In genomic region chr9:112757300-112757883, GRCh38 we compare ENCODE assay signal across 2 cellular contexts.
TF ChIP-seq lines count a peak whose summit lies in the region.

No MANE protein-coding gene starts in this region.

TF ChIP-seq in IMR-90, 13 proteins besides CTCF, POLR2A, EP300 and RAD21:
- TF ChIP-seq RCOR1 (IDR thresholded peaks at IDR 0.05; ENCODE audit: insufficient replicate concordance, low read length): no peak

TF ChIP-seq in SK-N-SH treated with all-trans-retinoic acid at 6 μM for 48 hours, 23 proteins besides CTCF, POLR2A, EP300 and RAD21 (continued from another document):
- TF ChIP-seq PATZ1 (CRISPR knock-in tag; IDR thresholded peaks at IDR 0.05; ENCODE audit: borderline replicate concordance): no peak
- TF ChIP-seq SNAI2 (CRISPR knock-in tag; IDR thresholded peaks at IDR 0.05): no peak
- TF ChIP-seq GLIS3 (CRISPR knock-in tag; IDR thresholded peaks at IDR 0.05): no peak
- no peak for TF ChIP-seq ISL1 (CRISPR knock-in tag; IDR thresholded peaks at IDR 0.05)
